In genomic region chr5:158456756-158457155, GRCh38 we compare ENCODE assay signal across 1 cellular context.
TF ChIP-seq lines count a peak whose summit lies in the region.

No MANE protein-coding gene starts in this region.

TF ChIP-seq in HEK293, 187 proteins besides CTCF, POLR2A, EP300 and RAD21 (continued from another document):
- no peak for TF ChIP-seq ZNF513 (tag by site-specific recombination; IDR thresholded peaks at IDR 0.05)
- TF ChIP-seq KLF17 (tag by site-specific recombination; IDR thresholded peaks at IDR 0.05) = 0 out of 2 replicates have a peak, but pooled peaks have one; percentile 28
- 0 out of 2 replicates have a peak, but pooled peaks have one; percentile 22 for TF ChIP-seq ZFP69B (tag by site-specific recombination; IDR thresholded peaks at IDR 0.05)
- TF ChIP-seq ZBTB1 (tag by site-specific recombination; IDR thresholded peaks at IDR 0.05) = no peak
- no peak for TF ChIP-seq ZNF239 (tag by site-specific recombination; IDR thresholded peaks at IDR 0.05)
- TF ChIP-seq ZBTB6 (tag by site-specific recombination; IDR thresholded peaks at IDR 0.05) = no peak
- TF ChIP-seq ZBTB49 (tag by site-specific recombination; IDR thresholded peaks at IDR 0.05; ENCODE audit: low read depth) = no peak
- 0 out of 2 replicates have a peak, but pooled peaks have one; percentile 20 for TF ChIP-seq PRDM10 (tag by site-specific recombination; IDR thresholded peaks at IDR 0.05)
- TF ChIP-seq SP2 (tag by site-specific recombination; IDR thresholded peaks at IDR 0.05) = no peak
- no peak for TF ChIP-seq ZNF521 (tag by site-specific recombination; IDR thresholded peaks at IDR 0.05)
- peak; percentile 63; the same call in 1 of the 2 replicates for TF ChIP-seq ZNF558 (tag by site-specific recombination; IDR thresholded peaks at IDR 0.05)
- peak; percentile 55 for TF ChIP-seq HIC1 (tag by site-specific recombination; IDR thresholded peaks at IDR 0.05)
- TF ChIP-seq ZNF585B (tag by site-specific recombination; IDR thresholded peaks at IDR 0.05) = no peak
- TF ChIP-seq ZNF488 (tag by site-specific recombination; IDR thresholded peaks at IDR 0.05) = no peak
- TF ChIP-seq ZBTB10 (tag by site-specific recombination; IDR thresholded peaks at IDR 0.05) = no peak
